11 cellular contexts compared by ENCODE assay signal in the genomic region with DNA sequence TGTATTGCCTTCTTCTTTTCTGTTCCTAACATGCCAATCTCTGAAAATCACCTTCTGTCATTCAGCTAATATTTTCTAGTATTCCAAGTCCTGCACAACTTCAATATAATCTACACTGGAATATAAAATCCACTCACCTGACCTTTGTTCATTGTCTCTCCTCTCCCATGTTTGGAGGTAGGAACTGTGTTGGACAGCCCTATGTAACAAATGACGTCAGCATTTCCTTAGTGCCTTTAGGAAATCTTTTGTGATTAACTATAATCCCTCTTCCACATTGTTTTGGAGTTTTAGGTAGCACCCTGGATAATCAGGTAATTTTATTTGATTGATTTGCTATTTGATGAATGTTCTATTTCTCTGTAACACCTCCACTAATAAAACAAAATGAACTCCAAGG.
"Had no signal": no experiment of that assay in that cellular context is flagged by ENCODE, and none has a peak within 500 bp of the region (broad histone marks: within the 10 kb centered on the region; RNA-seq: fewer than 3 reads in every experiment).

No MANE protein-coding gene starts in this region.

- ATAC-seq: GM23338, HCT116 had no signal

- H3K9ac ChIP-seq: GM23248 had no signal

- H3K27ac Mint-ChIP-seq: GM23338, H9, HFFc6 had no signal

- H3K4me3 ChIP-seq: GM23248, GM23338, HAP-1 had no signal

- H3K27ac ChIP-seq: GM23248 had no signal

- H2AFZ ChIP-seq: GM23248, GM23338 had no signal

- H3K36me3 ChIP-seq: HAP-1 had no signal

- H3K4me1 ChIP-seq: HAP-1 had no signal

- H3K4me3 Mint-ChIP-seq: GM23338, H9, HFFc6 had no signal

- H3K4me2 ChIP-seq: GM23338 had no signal

- H3K9me3 Mint-ChIP-seq: GM23338, H9, HFFc6 had no signal

- DNase-seq: GM23248, GOT3, H7, H9, HCEC 1CT, HFFc6 had no signal

- H3K9me3 ChIP-seq: HAP-1 had no signal

- FAIRE-seq: H1, H54 had no signal
